ENCODE assay signal across 22 cellular contexts in genomic region chr18:55375930-55376329, GRCh38.
DNase-seq lines count a peak whose midpoint lies in the region; ATAC-seq and TF ChIP-seq lines count a peak whose summit lies in the region.
"Had no signal": no experiment of that assay in that cellular context is flagged by ENCODE, and none has a peak within 500 bp of the region (broad histone marks: within the 10 kb centered on the region; RNA-seq: fewer than 3 reads in every experiment).

No MANE protein-coding gene starts in this region.

- intact Hi-C loops in colonic mucosa (cut with DNase I), result no loop called here

- H2AFZ ChIP-seq in OCI-LY3 (ENCODE audit: low read depth, low read length), result no peak overlapping the region
- H2AFZ ChIP-seq: GM23338, hepatocyte had no signal

- peaks cover 88% of the 10 kb centered on the region for H4K20me1 ChIP-seq in OCI-LY3 (ENCODE audit: insufficient read depth, low read length)

- no peak for TF ChIP-seq CTCF in OCI-LY3 (IDR thresholded peaks at IDR 0.05; ENCODE audit: low read depth, low read length)
- TF ChIP-seq CTCF in colonic mucosa (IDR thresholded peaks at IDR 0.05), result no peak

- peaks cover 89% of the 10 kb centered on the region for H3K4me1 ChIP-seq in OCI-LY3 (ENCODE audit: low read length)
- no peaks in the 10 kb centered on the region for H3K4me1 ChIP-seq in colonic mucosa
- H3K4me1 ChIP-seq: right lobe of liver, transverse colon had no signal

- H3K4me3 ChIP-seq in OCI-LY3 (ENCODE audit: low read length) (peak overlapping the region; percentile 52), colonic mucosa (no peak overlapping the region)
- H3K4me3 ChIP-seq: GM23338, hepatocyte, ovary, right lobe of liver, transverse colon had no signal

- DNase-seq in middle frontal gyrus (ENCODE audit: extremely low spot score, low spot score), result no peak
- no peak for DNase-seq in colonic mucosa
- no peak for DNase-seq in activated CD4-positive, CD25-positive, alpha-beta regulatory T cell treated with anti-CD3 and anti-CD28 coated beads, Interleukin-2, amount 50 U/mL, for 72 hours
- DNase-seq: ACHN; activated naive CD8-positive, alpha-beta T cell treated with anti-CD3 and anti-CD28 coated beads, Interleukin-2, amount 10 ng/mL, durations not matched to agents 7 days and 5 days; activated T-cell treated with anti-CD3 and anti-CD28 coated beads, Interleukin-2, amount 50 U/mL, for 72 hours; cortex of kidney; islet precursor cell; NCI-H2029; NCI-H446 treated with DMSO at 0.1 percent for 48 hours; ovary; right lobe of liver; SHP77; stimulated activated naive CD4-positive, alpha-beta T cell treated with Interleukin-2 at 50 U/mL for 16 hours; transverse colon had no signal

- H3K27ac ChIP-seq in OCI-LY3 (ENCODE audit: low read length) (peak overlapping the region; percentile 88), colonic mucosa (no peak overlapping the region)
- H3K27ac ChIP-seq: hepatocyte, ovary, right lobe of liver, transverse colon had no signal

- ATAC-seq in GM18511 (IDR thresholded peaks at IDR 0.05; ENCODE audit: unreplicated experiment) (peak; percentile 12), GM19463 (IDR thresholded peaks at IDR 0.05; ENCODE audit: unreplicated experiment) (peak; percentile 19), HG02840 (IDR thresholded peaks at IDR 0.05; ENCODE audit: low FRiP score, unreplicated experiment) (peak; percentile 32), GM18858 (IDR thresholded peaks at IDR 0.05; ENCODE audit: unreplicated experiment) (no peak)
- ATAC-seq: activated T-cell treated with anti-CD3 and anti-CD28 coated beads, Interleukin-2, amount 50 U/mL, for 72 hours; GM23338 had no signal

- peak overlapping the region; percentile 62 for H3K4me2 ChIP-seq in OCI-LY3 (ENCODE audit: low read length)
- H3K4me2 ChIP-seq: GM23338, hepatocyte had no signal

- peaks cover 98% of the 10 kb centered on the region for H3K79me2 ChIP-seq in OCI-LY3 (ENCODE audit: low read length)

- H3K36me3 ChIP-seq in OCI-LY3 (replicated peaks; ENCODE audit: low read depth, low read length) (peaks cover 56% of the 10 kb centered on the region), colonic mucosa (no peaks in the 10 kb centered on the region)
- H3K36me3 ChIP-seq: ovary, right lobe of liver, transverse colon had no signal

- H3K9me3 ChIP-seq in OCI-LY3 (ENCODE audit: insufficient read depth, low read length), result no peaks in the 10 kb centered on the region
- no peaks in the 10 kb centered on the region for H3K9me3 ChIP-seq in colonic mucosa
- H3K9me3 ChIP-seq: ovary, right lobe of liver, transverse colon had no signal

- H3K27me3 ChIP-seq in OCI-LY3 (ENCODE audit: low read depth, low read length) (no peaks in the 10 kb centered on the region), colonic mucosa (no peaks in the 10 kb centered on the region)
- H3K27me3 ChIP-seq: hepatocyte, ovary, right lobe of liver, transverse colon had no signal

- peak overlapping the region; percentile 56 for H3K9ac ChIP-seq in OCI-LY3 (ENCODE audit: low read length)
- no peak overlapping the region for H3K9ac ChIP-seq in colonic mucosa (ENCODE audit: low read depth in 2 of 2, low read length in 2 of 2)
